ENCODE assay signal across 9 cellular contexts in the genomic region with DNA sequence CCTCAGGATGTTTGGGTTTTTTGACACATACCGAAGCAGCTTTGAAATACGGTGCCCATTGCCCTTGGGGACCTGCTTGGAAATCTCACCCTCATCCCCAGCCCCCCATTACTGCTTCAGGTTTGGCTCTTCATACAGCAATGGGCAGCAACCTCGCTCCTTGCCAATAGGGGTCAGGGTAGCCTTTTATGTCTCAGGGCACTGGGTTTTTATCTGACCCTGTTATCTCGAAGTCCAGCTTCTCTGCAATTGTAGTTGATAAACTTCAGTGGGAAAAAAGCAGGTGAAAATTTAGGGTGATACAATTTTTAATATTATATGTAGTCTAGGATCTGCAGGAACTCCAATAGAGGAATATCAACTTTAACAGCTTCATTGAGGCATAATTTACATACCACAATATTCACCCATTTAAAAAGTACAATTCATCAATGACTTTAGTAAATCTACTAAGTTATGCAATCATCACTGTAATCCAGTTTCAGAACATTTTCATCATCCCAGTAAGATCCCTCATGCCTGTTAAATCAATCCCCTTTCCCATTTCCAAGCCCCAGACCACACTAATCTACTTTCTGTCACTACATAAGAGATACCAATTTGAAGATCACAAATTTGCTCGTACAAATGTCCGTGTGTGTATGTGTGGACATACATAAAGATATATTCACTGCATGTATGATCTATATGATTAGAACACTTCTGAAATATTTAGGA.
DNase-seq lines count a peak whose midpoint lies in the region; ATAC-seq and TF ChIP-seq lines count a peak whose summit lies in the region.
"Had no signal": no experiment of that assay in that cellular context is flagged by ENCODE, and none has a peak within 500 bp of the region (broad histone marks: within the 10 kb centered on the region; RNA-seq: fewer than 3 reads in every experiment).

No MANE protein-coding gene starts in this region.

- ATAC-seq in effector memory CD8-positive, alpha-beta T cell (replicated peaks) = peak; percentile 45
- ATAC-seq in HG03196 (IDR thresholded peaks at IDR 0.05; ENCODE audit: unreplicated experiment) = no peak

- no peak overlapping the region for H3K9ac ChIP-seq in rectal smooth muscle tissue (ENCODE audit: low read length)

- no peaks in the 10 kb centered on the region for H3K9me3 Mint-ChIP-seq in effector memory CD8-positive, alpha-beta T cell
- H3K9me3 Mint-ChIP-seq: activated naive CD4-positive, alpha-beta T cell treated with anti-CD3 and anti-CD28 coated beads, Interleukin-2, amount 50 U/mL, for 24 hours had no signal

- no peaks in the 10 kb centered on the region for H3K9me3 ChIP-seq in left ventricle myocardium inferior (replicated peaks)
- H3K9me3 ChIP-seq in right atrium auricular region = no peaks in the 10 kb centered on the region

- H3K36me3 Mint-ChIP-seq in effector memory CD8-positive, alpha-beta T cell (ENCODE audit: insufficient read depth) = no peaks in the 10 kb centered on the region
- H3K36me3 Mint-ChIP-seq: activated naive CD4-positive, alpha-beta T cell treated with anti-CD3 and anti-CD28 coated beads, Interleukin-2, amount 50 U/mL, for 24 hours had no signal

- intact Hi-C loops in left ventricle myocardium inferior (cut with micrococcal nuclease) = no loop called here

- H3K27ac Mint-ChIP-seq in effector memory CD8-positive, alpha-beta T cell = peak overlapping the region in 1 of 2 donors; percentile 54
- H3K27ac Mint-ChIP-seq: activated naive CD4-positive, alpha-beta T cell treated with anti-CD3 and anti-CD28 coated beads, Interleukin-2, amount 50 U/mL, for 24 hours had no signal

- H3K36me3 ChIP-seq in left ventricle myocardium inferior (no peaks in the 10 kb centered on the region), right atrium auricular region (no peaks in the 10 kb centered on the region), rectal smooth muscle tissue (ENCODE audit: control insufficient read depth, insufficient read depth, low read length) (no peaks in the 10 kb centered on the region)

- H3K4me1 ChIP-seq in left ventricle myocardium inferior (no peaks in the 10 kb centered on the region), right atrium auricular region (peaks cover 0 to 10% of the 10 kb centered on the region in 2 donors), rectal smooth muscle tissue (ENCODE audit: control insufficient read depth, insufficient read depth, low read length) (peaks cover 36% of the 10 kb centered on the region)

- DNase-seq in left ventricle myocardium inferior (no peak), right atrium auricular region (ENCODE audit: low spot score) (no peak), NCI-H226 (peak; percentile 45), midbrain (lab: John Stamatoyannopoulos, UW) (no peak), epidermal melanocyte (ENCODE audit: insufficient read length, low spot score) (no peak)
- DNase-seq in effector memory CD8-positive, alpha-beta T cell = peak; percentile 15 to 27 (median 20)

- H3K4me3 ChIP-seq in left ventricle myocardium inferior (no peak overlapping the region), right atrium auricular region (no peak overlapping the region), rectal smooth muscle tissue (ENCODE audit: low read length) (no peak overlapping the region)

- H3K27me3 Mint-ChIP-seq in effector memory CD8-positive, alpha-beta T cell = no peaks in the 10 kb centered on the region
- H3K27me3 Mint-ChIP-seq: activated naive CD4-positive, alpha-beta T cell treated with anti-CD3 and anti-CD28 coated beads, Interleukin-2, amount 50 U/mL, for 24 hours had no signal

- H3K27ac ChIP-seq in left ventricle myocardium inferior (replicated peaks) (no peak overlapping the region), right atrium auricular region (no peak overlapping the region), rectal smooth muscle tissue (ENCODE audit: low read depth, low read length) (peak overlapping the region; percentile 9)

- TF ChIP-seq CTCF in left ventricle myocardium inferior (IDR thresholded peaks at IDR 0.05; ENCODE audit: borderline replicate concordance) (peak; percentile 31), right atrium auricular region (IDR thresholded peaks at IDR 0.05) (peak in 1 of 2 donors; percentile 40)

- peaks cover 46% of the 10 kb centered on the region for H3K27me3 ChIP-seq in left ventricle myocardium inferior (ENCODE audit: low read depth)
- no peaks in the 10 kb centered on the region for H3K27me3 ChIP-seq in right atrium auricular region
- H3K27me3 ChIP-seq in rectal smooth muscle tissue (ENCODE audit: control insufficient read depth, insufficient read depth, low read length) = no peaks in the 10 kb centered on the region

- H3K4me1 Mint-ChIP-seq in effector memory CD8-positive, alpha-beta T cell (ENCODE audit: low read depth in 2 of 2) = peaks cover 15 to 21% of the 10 kb centered on the region in 2 donors
- H3K4me1 Mint-ChIP-seq: activated naive CD4-positive, alpha-beta T cell treated with anti-CD3 and anti-CD28 coated beads, Interleukin-2, amount 50 U/mL, for 24 hours had no signal

- no peak overlapping the region for H3K4me3 Mint-ChIP-seq in effector memory CD8-positive, alpha-beta T cell
- H3K4me3 Mint-ChIP-seq: activated naive CD4-positive, alpha-beta T cell treated with anti-CD3 and anti-CD28 coated beads, Interleukin-2, amount 50 U/mL, for 24 hours had no signal

Comparison
In these comparisons a context has a peak if more than half of its experiments do, and no peak if none do; other contexts are left out.
1. DNase-seq: peak in NCI-H226 (single experiment) and effector memory CD8-positive, alpha-beta T cell (3 of 3); none in left ventricle myocardium inferior (single experiment), right atrium auricular region (single experiment), midbrain (single experiment) and epidermal melanocyte (single experiment).